9 cellular contexts compared by ENCODE assay signal in the genomic region with DNA sequence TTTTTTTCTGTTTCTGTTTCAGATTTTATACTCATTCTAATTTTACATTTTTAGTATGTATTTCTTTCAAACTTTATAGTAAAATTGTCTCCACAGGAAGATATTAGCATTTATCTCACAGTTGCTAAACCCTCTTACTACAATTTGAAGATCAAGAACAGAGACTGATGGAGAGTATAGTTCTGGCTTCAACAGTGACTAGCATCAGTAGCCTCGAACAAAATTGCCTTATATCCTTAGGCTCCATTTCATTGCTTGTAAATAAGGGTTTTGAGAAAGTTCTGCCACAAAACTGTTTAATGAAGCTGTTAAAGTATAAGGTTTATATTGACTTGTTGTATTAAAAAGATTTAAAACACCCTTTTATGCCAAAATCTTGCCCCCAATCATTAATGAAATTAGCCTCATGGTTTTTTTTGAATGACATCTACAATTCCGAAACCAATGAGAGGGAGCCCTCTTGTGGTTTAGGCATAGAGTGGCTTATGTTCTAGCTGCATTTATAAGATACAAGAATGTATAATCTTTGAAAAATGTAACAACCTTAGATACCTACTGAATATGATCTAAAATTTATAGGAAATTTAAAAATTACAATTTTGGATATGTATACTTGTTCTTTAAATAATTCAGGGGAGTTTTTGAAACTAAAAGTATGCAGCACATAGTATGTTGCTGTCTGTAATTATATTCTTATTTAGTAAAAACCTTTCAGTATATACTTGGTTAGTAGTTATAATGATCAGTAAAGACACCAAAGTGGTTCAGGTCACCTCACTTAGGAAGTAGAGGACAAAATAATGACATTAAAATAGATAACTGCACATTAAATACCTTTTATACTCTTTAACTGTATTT.
DNase-seq lines count a peak whose midpoint lies in the region; ATAC-seq and TF ChIP-seq lines count a peak whose summit lies in the region.
"Had no signal": no experiment of that assay in that cellular context is flagged by ENCODE, and none has a peak within 500 bp of the region (broad histone marks: within the 10 kb centered on the region; RNA-seq: fewer than 3 reads in every experiment).

No MANE protein-coding gene starts in this region.

- DNase-seq in DMS153 (lab: John Stamatoyannopoulos, UW) (peak; percentile 21), HL-60 (ENCODE audit: low read depth in 1 of 2, low spot score in 1 of 2) (peak in 1 of 2 experiments; percentile 33), RWPE1 (ENCODE audit: low spot score) (peak; percentile 45), fibroblast of mammary gland (ENCODE audit: low read depth) (peak; percentile 66), psoas muscle (no peak), DMS79 (lab: John Stamatoyannopoulos, UW) (no peak)
- DNase-seq in stimulated activated CD4-positive, alpha-beta T cell treated with anti-CD3 and anti-CD28 coated beads, Interleukin-4, amount 100 ng/mL, for 1 hour, result no peak
- DNase-seq: activated B cell treated with CpG ODN at 0.5 μM for 24 hours had no signal

- no peaks in the 10 kb centered on the region for H3K4me1 ChIP-seq in psoas muscle

- WGBS in psoas muscle, 3 donors, result 17 to 27% (median 27%) methylated on average over 2 of the region's 2 CpGs

- intact Hi-C loops in psoas muscle (cut with DNase I), result loop anchor here (2.0 kb wide), 2 partner anchors 265 to 267 kb away; no protein-coding TSS in a partner anchor

- H3K27me3 ChIP-seq in HL-60 (ENCODE audit: insufficient read depth, poor library complexity, severe bottlenecking) (no peaks in the 10 kb centered on the region), psoas muscle (ENCODE audit: insufficient read depth in 3 of 3, low read length in 2 of 3) (no peaks in the 10 kb centered on the region)

- TF ChIP-seq CTCF in HL-60 (IDR thresholded peaks at IDR 0.05; ENCODE audit: insufficient read depth, low read length), result peak; percentile 40
- TF ChIP-seq CTCF in RWPE1 (conservative IDR thresholded peaks at IDR 0.05; ENCODE audit: low read depth), result peak; percentile 89
- peak; percentile 89 for TF ChIP-seq CTCF in fibroblast of mammary gland (conservative IDR thresholded peaks at IDR 0.05; ENCODE audit: control insufficient read depth, insufficient read depth, low read depth, low read length)
- TF ChIP-seq CTCF in psoas muscle (IDR thresholded peaks at IDR 0.05), result peak; percentile 69

- H3K27ac ChIP-seq in HL-60 (replicated peaks) (no peak overlapping the region), RWPE1 (no peak overlapping the region), psoas muscle (no peak overlapping the region)

- no peaks in the 10 kb centered on the region for H3K9me3 ChIP-seq in psoas muscle

- POLR2A ChIA-PET in RWPE1 (lab: Yijun Ruan, JAX; ENCODE audit: low non-redundant PET), result no interaction called here

- ATAC-seq in GM19395 (IDR thresholded peaks at IDR 0.05; ENCODE audit: unreplicated experiment), result peak; percentile 74
- ATAC-seq in psoas muscle, result peak in 1 of 4 donors; percentile 74

- H3K36me3 ChIP-seq in psoas muscle (ENCODE audit: insufficient read depth in 1 of 2, low read depth in 1 of 2), result no peaks in the 10 kb centered on the region

- H3K4me3 ChIP-seq in HL-60 (replicated peaks; ENCODE audit: insufficient read depth, low read length), result no peak overlapping the region
- H3K4me3 ChIP-seq in fibroblast of mammary gland (ENCODE audit: control insufficient read depth, low read depth, low read length), result no peak overlapping the region
- H3K4me3 ChIP-seq in psoas muscle, result no peak overlapping the region

- CTCF ChIA-PET in RWPE1 (lab: Yijun Ruan, JAX), result interaction anchor here (0.6 to 1.6 kb wide), 7 partner anchors 14 to 267 kb away, joined by 3 to 7 read pairs (median 4); no protein-coding TSS in a partner anchor

Comparison
In these comparisons a context has a peak if more than half of its experiments do, and no peak if none do; other contexts are left out.
1. DNase-seq: peak in DMS153 (single experiment), RWPE1 (single experiment) and fibroblast of mammary gland (single experiment); none in psoas muscle (0 of 2), DMS79 (single experiment) and stimulated activated CD4-positive, alpha-beta T cell treated with anti-CD3 and anti-CD28 coated beads, Interleukin-4, amount 100 ng/mL, for 1 hour (single experiment).
2. Peak in every context shown above with its lines, with median percentiles within 50 percentile points of each other: CTCF ChIP-seq.